In genomic region chr2:27954771-27955384, GRCh38 we compare ENCODE assay signal across 8 cellular contexts.
DNase-seq lines count a peak whose midpoint lies in the region; ATAC-seq lines count a peak whose summit lies in the region.

No MANE protein-coding gene starts in this region.

- DNase-seq in activated CD4-positive, CD25-positive, alpha-beta regulatory T cell treated with anti-CD3 and anti-CD28 coated beads, Interleukin-2, amount 50 U/mL, for 16 hours (ENCODE audit: low read depth, low spot score): peak; percentile 12
- DNase-seq in activated CD4-positive, CD25-positive, alpha-beta regulatory T cell treated with anti-CD3 and anti-CD28 coated beads, Interleukin-2, amount 50 U/mL, for 72 hours: no peak
- DNase-seq in NCI-H2196 treated with DMSO at 0.1 percent for 48 hours (lab: John Stamatoyannopoulos, UW; ENCODE audit: unreplicated experiment) (peak; percentile 41), foreskin melanocyte (peak; percentile 43), pulmonary artery endothelial cell (ENCODE audit: low read depth, low spot score) (peak; percentile 100)
- DNase-seq in activated T-cell treated with anti-CD3 and anti-CD28 coated beads, Interleukin-2, amount 50 U/mL, for 48 hours: peak; percentile 58 to 65

- ATAC-seq in GM18511 (IDR thresholded peaks at IDR 0.05; ENCODE audit: unreplicated experiment) (no peak), GM21528 (IDR thresholded peaks at IDR 0.05; ENCODE audit: low FRiP score, unreplicated experiment) (no peak)
